1 cellular context compared by ENCODE assay signal in the genomic region with DNA sequence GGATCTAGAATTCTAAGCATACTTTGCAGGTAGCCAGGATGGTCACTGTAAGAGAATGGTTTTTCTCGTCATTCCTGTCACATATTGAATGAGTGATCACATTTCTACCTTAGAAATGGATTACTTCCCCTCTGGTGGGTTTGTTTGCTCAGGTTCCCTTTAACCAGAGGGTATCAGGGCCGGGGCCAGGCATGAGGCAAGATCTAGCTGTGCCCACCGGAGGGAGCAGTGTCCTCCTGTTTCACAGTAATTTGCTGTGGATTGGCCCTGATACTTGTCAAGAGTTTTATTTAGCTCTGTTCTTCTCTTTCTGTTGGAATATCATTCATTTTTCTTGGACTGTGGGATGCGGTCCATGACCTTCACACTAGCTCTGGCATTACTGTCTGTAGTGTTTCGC.
TF ChIP-seq lines count a peak whose summit lies in the region.

No MANE protein-coding gene starts in this region.

TF ChIP-seq in IMR-90, 13 proteins besides CTCF, POLR2A, EP300 and RAD21:
- TF ChIP-seq SMC3 (IDR thresholded peaks at IDR 0.05; ENCODE audit: low read depth, low read length), result peak; percentile 22; the same call in 1 of the 2 replicates
- TF ChIP-seq USF2 (IDR thresholded peaks at IDR 0.05; ENCODE audit: low read depth, low read length), result no peak
TF ChIP-seq in IMR-90: peak in this region for 1.
